In genomic region chr3:69368129-69368741, GRCh38 we compare ENCODE assay signal across 8 cellular contexts. TPM values are rescaled to one million over a fixed set of nuclear protein-coding genes. Genes with fewer than 3 reads are reported as not detected.
DNase-seq lines count a peak whose midpoint lies in the region; ATAC-seq and TF ChIP-seq lines count a peak whose summit lies in the region.
"Had no signal": no experiment of that assay in that cellular context is flagged by ENCODE, and none has a peak within 500 bp of the region (broad histone marks: within the 10 kb centered on the region; RNA-seq: fewer than 3 reads in every experiment).

No MANE protein-coding gene starts in this region.

- peak; percentile 70 to 80 for DNase-seq in SJCRH30
- no peak for DNase-seq in lower lobe of right lung
- DNase-seq in HPDE6-E6E7 (ENCODE audit: extremely low spot score) = no peak
- no peak for DNase-seq in AG20443 (ENCODE audit: low spot score)
- DNase-seq in HFFc6 = no peak

- H3K9me3 Mint-ChIP-seq in HFFc6 = no peaks in the 10 kb centered on the region

- no peak overlapping the region for H3K4me3 Mint-ChIP-seq in HFFc6

- peak; percentile 95 for ATAC-seq in GM19025 (IDR thresholded peaks at IDR 0.05; ENCODE audit: low read depth, unreplicated experiment)
- ATAC-seq in HG02852 (IDR thresholded peaks at IDR 0.05; ENCODE audit: unreplicated experiment) = peak; percentile 99
- ATAC-seq in lower lobe of right lung = peak; percentile 20 to 68

- no peaks in the 10 kb centered on the region for H3K36me3 Mint-ChIP-seq in HFFc6 (ENCODE audit: low read depth)

- TF ChIP-seq CTCF in lower lobe of right lung (IDR thresholded peaks at IDR 0.05) (no peak), HFFc6 (IDR thresholded peaks at IDR 0.05) (no peak)

- H3K27ac ChIP-seq in SJCRH30 (no peak overlapping the region; the same call in 1 of the 2 replicates), lower lobe of right lung (no peak overlapping the region)
- H3K27ac ChIP-seq: SJSA1 had no signal

- H3K4me3 ChIP-seq in SJCRH30 (no peak overlapping the region), lower lobe of right lung (no peak overlapping the region)
- H3K4me3 ChIP-seq: SJSA1 had no signal

- H3K27me3 ChIP-seq in SJCRH30 (no peaks in the 10 kb centered on the region), lower lobe of right lung (ENCODE audit: low read depth) (no peaks in the 10 kb centered on the region)
- H3K27me3 ChIP-seq: SJSA1 had no signal

- no peaks in the 10 kb centered on the region; the same call in 1 of the 2 replicates for H3K27me3 Mint-ChIP-seq in HFFc6 (ENCODE audit: insufficient read depth)

- H3K36me3 ChIP-seq in SJCRH30 (no peaks in the 10 kb centered on the region), lower lobe of right lung (no peaks in the 10 kb centered on the region)
- H3K36me3 ChIP-seq: SJSA1 had no signal

- peaks cover 18% of the 10 kb centered on the region; the same call in 1 of the 2 replicates for H3K4me1 Mint-ChIP-seq in HFFc6 (ENCODE audit: low read depth)

- H3K4me1 ChIP-seq in SJCRH30 (peaks cover 13% of the 10 kb centered on the region), lower lobe of right lung (peaks cover 36% of the 10 kb centered on the region)
- H3K4me1 ChIP-seq: SJSA1 had no signal

- no peak overlapping the region for H3K27ac Mint-ChIP-seq in HFFc6

- intact Hi-C loops in lower lobe of right lung (cut with DNase I) = no loop called here

- H3K9me3 ChIP-seq in SJCRH30 (replicated peaks) (no peaks in the 10 kb centered on the region), lower lobe of right lung (no peaks in the 10 kb centered on the region)
- H3K9me3 ChIP-seq: SJSA1 had no signal

RNA-seq across cellular contexts. Expression of gene FRMD4B, which starts 17.7 kb away (rescaled TPM):
- total RNA-seq in SJCRH30 (2014; rRNA removed; shearing (Covaris generic)) = 3.8 and 4.4 TPM in 2 replicates
- 62.4 TPM for total RNA-seq in lower lobe of right lung
- total RNA-seq in HFFc6 (2021; fragmentation: NEBNext Ultra II Directional; extraction: Animal tissue kit (Norgen Biotek cat#: 25700)) = under 1 TPM in 5 of 6 experiments, not detected in 1; 0.03 to 0.12 (median 0.07) TPM

Comparison
In these comparisons a context has a peak if more than half of its experiments do, and no peak if none do; other contexts are left out.
1. ATAC-seq: peak in every context shown above with its lines; median percentile 99 in HG02852; 95 in GM19025; 44 in lower lobe of right lung.
2. DNase-seq: peak in SJCRH30 (2 of 2); none in lower lobe of right lung (single experiment), HPDE6-E6E7 (single experiment), AG20443 (single experiment) and HFFc6 (single experiment).
3. RNA of gene FRMD4B, which starts 17.7 kb away (total RNA-seq): 62.4 TPM in lower lobe of right lung (single experiment); 3.8 to 4.4 TPM in SJCRH30 and 0.03 to 0.12 TPM in HFFc6; every median in the first group is over 10 times any median in the second.